1 cellular context compared by ENCODE assay signal in the genomic region with DNA sequence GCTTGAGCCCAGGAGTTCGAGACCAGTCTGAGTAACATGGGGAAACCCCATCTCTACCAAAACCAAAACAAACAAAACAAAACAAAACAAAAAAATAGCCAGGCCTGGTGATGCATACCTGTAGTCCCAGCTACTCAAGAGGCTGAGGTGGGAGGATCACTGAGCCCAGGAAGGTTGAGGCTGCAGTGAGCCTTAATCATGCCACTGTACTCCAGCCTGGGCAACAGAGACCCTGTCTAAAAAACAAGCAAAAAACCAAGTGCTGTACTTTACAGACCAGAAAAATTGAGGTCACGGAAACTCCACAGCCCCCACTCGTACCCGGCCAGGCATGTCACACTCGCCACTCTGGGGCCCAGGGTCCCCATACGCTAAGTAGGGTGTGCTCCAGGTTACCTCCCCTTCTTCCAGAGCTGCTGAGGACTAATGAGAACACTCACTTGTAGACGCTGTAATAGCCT.
A peak's percentile ranks its signal among the peaks of the same experiment; 100 is the strongest.
TF ChIP-seq lines count a peak whose summit lies in the region.

No MANE protein-coding gene starts in this region.

TF ChIP-seq in GM12878, 131 proteins besides CTCF, POLR2A, EP300 and RAD21 (continued from another document):
- TF ChIP-seq RUNX3 (IDR thresholded peaks at IDR 0.05; ENCODE audit: low read length): peak; percentile 22; the same call in 1 of the 2 replicates
- no peak for TF ChIP-seq BACH1 (IDR thresholded peaks at IDR 0.05; ENCODE audit: borderline replicate concordance)
- no peak for TF ChIP-seq FOXM1 (IDR thresholded peaks at IDR 0.05; ENCODE audit: low read depth, low read length)
- TF ChIP-seq, protein P1, sequence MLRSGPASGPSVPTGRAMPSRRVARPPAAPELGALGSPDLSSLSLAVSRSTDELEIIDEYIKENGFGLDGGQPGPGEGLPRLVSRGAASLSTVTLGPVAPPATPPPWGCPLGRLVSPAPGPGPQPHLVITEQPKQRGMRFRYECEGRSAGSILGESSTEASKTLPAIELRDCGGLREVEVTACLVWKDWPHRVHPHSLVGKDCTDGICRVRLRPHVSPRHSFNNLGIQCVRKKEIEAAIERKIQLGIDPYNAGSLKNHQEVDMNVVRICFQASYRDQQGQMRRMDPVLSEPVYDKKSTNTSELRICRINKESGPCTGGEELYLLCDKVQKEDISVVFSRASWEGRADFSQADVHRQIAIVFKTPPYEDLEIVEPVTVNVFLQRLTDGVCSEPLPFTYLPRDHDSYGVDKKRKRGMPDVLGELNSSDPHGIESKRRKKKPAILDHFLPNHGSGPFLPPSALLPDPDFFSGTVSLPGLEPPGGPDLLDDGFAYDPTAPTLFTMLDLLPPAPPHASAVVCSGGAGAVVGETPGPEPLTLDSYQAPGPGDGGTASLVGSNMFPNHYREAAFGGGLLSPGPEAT (IDR thresholded peaks at IDR 0.05; ENCODE audit: low read depth): 0 out of 2 replicates have a peak, but pooled peaks have one; percentile 15
- TF ChIP-seq ZSCAN29 (IDR thresholded peaks at IDR 0.05): no peak
- TF ChIP-seq, protein P2, sequence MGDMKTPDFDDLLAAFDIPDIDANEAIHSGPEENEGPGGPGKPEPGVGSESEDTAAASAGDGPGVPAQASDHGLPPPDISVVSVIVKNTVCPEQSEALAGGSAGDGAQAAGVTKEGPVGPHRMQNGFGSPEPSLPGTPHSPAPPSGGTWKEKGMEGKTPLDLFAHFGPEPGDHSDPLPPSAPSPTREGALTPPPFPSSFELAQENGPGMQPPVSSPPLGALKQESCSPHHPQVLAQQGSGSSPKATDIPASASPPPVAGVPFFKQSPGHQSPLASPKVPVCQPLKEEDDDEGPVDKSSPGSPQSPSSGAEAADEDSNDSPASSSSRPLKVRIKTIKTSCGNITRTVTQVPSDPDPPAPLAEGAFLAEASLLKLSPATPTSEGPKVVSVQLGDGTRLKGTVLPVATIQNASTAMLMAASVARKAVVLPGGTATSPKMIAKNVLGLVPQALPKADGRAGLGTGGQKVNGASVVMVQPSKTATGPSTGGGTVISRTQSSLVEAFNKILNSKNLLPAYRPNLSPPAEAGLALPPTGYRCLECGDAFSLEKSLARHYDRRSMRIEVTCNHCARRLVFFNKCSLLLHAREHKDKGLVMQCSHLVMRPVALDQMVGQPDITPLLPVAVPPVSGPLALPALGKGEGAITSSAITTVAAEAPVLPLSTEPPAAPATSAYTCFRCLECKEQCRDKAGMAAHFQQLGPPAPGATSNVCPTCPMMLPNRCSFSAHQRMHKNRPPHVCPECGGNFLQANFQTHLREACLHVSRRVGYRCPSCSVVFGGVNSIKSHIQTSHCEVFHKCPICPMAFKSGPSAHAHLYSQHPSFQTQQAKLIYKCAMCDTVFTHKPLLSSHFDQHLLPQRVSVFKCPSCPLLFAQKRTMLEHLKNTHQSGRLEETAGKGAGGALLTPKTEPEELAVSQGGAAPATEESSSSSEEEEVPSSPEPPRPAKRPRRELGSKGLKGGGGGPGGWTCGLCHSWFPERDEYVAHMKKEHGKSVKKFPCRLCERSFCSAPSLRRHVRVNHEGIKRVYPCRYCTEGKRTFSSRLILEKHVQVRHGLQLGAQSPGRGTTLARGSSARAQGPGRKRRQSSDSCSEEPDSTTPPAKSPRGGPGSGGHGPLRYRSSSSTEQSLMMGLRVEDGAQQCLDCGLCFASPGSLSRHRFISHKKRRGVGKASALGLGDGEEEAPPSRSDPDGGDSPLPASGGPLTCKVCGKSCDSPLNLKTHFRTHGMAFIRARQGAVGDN (IDR thresholded peaks at IDR 0.05): no peak
- TF ChIP-seq ZBED1 (IDR thresholded peaks at IDR 0.05; ENCODE audit: borderline replicate concordance): no peak
- no peak for TF ChIP-seq ZZZ3 (IDR thresholded peaks at IDR 0.05; ENCODE audit: control insufficient read depth, insufficient read length, low read depth)
- no peak for TF ChIP-seq CREB1 (IDR thresholded peaks at IDR 0.05; ENCODE audit: low read depth)
- TF ChIP-seq ETV6 (conservative IDR thresholded peaks at IDR 0.05 in 1 of 2, IDR thresholded peaks at IDR 0.05 in 1 of 2; ENCODE audit: borderline replicate concordance in 1 of 2, low read depth in 1 of 2): no peak
- no peak for TF ChIP-seq HDAC6 (IDR thresholded peaks at IDR 0.05; ENCODE audit: unreplicated experiment)
- no peak for TF ChIP-seq FOS (IDR thresholded peaks at IDR 0.05; ENCODE audit: borderline replicate concordance, extremely low read depth, insufficient read length)
- peak; percentile 47; the same call in 1 of the 2 replicates for TF ChIP-seq EED (IDR thresholded peaks at IDR 0.05; ENCODE audit: low read depth)
- TF ChIP-seq CBFB (IDR thresholded peaks at IDR 0.05; ENCODE audit: low read depth): no peak
- TF ChIP-seq MEF2A (IDR thresholded peaks at IDR 0.05; ENCODE audit: insufficient read depth, low read depth, low read length): no peak
- TF ChIP-seq KLF5 (IDR thresholded peaks at IDR 0.05; ENCODE audit: partially characterized antibody): no peak
- TF ChIP-seq ZNF217 (IDR thresholded peaks at IDR 0.05): no peak
- TF ChIP-seq, protein P3, sequence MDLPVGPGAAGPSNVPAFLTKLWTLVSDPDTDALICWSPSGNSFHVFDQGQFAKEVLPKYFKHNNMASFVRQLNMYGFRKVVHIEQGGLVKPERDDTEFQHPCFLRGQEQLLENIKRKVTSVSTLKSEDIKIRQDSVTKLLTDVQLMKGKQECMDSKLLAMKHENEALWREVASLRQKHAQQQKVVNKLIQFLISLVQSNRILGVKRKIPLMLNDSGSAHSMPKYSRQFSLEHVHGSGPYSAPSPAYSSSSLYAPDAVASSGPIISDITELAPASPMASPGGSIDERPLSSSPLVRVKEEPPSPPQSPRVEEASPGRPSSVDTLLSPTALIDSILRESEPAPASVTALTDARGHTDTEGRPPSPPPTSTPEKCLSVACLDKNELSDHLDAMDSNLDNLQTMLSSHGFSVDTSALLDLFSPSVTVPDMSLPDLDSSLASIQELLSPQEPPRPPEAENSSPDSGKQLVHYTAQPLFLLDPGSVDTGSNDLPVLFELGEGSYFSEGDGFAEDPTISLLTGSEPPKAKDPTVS (IDR thresholded peaks at IDR 0.05; ENCODE audit: low read depth, low read length): no peak
- no peak for TF ChIP-seq PML (IDR thresholded peaks at IDR 0.05; ENCODE audit: low read length)
- no peak for TF ChIP-seq ZNF274 (IDR thresholded peaks at IDR 0.05; ENCODE audit: insufficient read depth, insufficient read length)
- no peak for TF ChIP-seq NR2F1 (conservative IDR thresholded peaks at IDR 0.05)
- no peak for TF ChIP-seq RCOR1 (conservative IDR thresholded peaks at IDR 0.05; ENCODE audit: low read depth, low read length)
- no peak for TF ChIP-seq BCL11A (IDR thresholded peaks at IDR 0.05; ENCODE audit: low read depth, low read length)
- TF ChIP-seq, protein P4, sequence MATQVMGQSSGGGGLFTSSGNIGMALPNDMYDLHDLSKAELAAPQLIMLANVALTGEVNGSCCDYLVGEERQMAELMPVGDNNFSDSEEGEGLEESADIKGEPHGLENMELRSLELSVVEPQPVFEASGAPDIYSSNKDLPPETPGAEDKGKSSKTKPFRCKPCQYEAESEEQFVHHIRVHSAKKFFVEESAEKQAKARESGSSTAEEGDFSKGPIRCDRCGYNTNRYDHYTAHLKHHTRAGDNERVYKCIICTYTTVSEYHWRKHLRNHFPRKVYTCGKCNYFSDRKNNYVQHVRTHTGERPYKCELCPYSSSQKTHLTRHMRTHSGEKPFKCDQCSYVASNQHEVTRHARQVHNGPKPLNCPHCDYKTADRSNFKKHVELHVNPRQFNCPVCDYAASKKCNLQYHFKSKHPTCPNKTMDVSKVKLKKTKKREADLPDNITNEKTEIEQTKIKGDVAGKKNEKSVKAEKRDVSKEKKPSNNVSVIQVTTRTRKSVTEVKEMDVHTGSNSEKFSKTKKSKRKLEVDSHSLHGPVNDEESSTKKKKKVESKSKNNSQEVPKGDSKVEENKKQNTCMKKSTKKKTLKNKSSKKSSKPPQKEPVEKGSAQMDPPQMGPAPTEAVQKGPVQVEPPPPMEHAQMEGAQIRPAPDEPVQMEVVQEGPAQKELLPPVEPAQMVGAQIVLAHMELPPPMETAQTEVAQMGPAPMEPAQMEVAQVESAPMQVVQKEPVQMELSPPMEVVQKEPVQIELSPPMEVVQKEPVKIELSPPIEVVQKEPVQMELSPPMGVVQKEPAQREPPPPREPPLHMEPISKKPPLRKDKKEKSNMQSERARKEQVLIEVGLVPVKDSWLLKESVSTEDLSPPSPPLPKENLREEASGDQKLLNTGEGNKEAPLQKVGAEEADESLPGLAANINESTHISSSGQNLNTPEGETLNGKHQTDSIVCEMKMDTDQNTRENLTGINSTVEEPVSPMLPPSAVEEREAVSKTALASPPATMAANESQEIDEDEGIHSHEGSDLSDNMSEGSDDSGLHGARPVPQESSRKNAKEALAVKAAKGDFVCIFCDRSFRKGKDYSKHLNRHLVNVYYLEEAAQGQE (IDR thresholded peaks at IDR 0.05; ENCODE audit: low read depth, low read length): no peak
- TF ChIP-seq CREM (IDR thresholded peaks at IDR 0.05; ENCODE audit: low read depth): no peak
- TF ChIP-seq HDGF (IDR thresholded peaks at IDR 0.05): no peak
- peak; percentile 31; the same call in 1 of the 3 replicates for TF ChIP-seq POU2F2 (IDR thresholded peaks at IDR 0.05; ENCODE audit: borderline replicate concordance, low read depth, low read length)
- TF ChIP-seq ZNF207 (IDR thresholded peaks at IDR 0.05; ENCODE audit: borderline replicate concordance): no peak
- peak; percentile 22; the same call in 1 of the 2 replicates for TF ChIP-seq NFIC (IDR thresholded peaks at IDR 0.05; ENCODE audit: low read depth, low read length)
- no peak for TF ChIP-seq ATF7 (IDR thresholded peaks at IDR 0.05; ENCODE audit: low read depth)
- TF ChIP-seq CHD2 (IDR thresholded peaks at IDR 0.05; ENCODE audit: borderline replicate concordance, low read depth, low read length): no peak
- TF ChIP-seq, protein P5, sequence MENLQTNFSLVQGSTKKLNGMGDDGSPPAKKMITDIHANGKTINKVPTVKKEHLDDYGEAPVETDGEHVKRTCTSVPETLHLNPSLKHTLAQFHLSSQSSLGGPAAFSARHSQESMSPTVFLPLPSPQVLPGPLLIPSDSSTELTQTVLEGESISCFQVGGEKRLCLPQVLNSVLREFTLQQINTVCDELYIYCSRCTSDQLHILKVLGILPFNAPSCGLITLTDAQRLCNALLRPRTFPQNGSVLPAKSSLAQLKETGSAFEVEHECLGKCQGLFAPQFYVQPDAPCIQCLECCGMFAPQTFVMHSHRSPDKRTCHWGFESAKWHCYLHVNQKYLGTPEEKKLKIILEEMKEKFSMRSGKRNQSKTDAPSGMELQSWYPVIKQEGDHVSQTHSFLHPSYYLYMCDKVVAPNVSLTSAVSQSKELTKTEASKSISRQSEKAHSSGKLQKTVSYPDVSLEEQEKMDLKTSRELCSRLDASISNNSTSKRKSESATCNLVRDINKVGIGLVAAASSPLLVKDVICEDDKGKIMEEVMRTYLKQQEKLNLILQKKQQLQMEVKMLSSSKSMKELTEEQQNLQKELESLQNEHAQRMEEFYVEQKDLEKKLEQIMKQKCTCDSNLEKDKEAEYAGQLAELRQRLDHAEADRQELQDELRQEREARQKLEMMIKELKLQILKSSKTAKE (IDR thresholded peaks at IDR 0.05; ENCODE audit: low read depth, poor library complexity, severe bottlenecking): no peak
- no peak for TF ChIP-seq RB1 (IDR thresholded peaks at IDR 0.05; ENCODE audit: borderline replicate concordance)
- TF ChIP-seq POLR2AphosphoS2 (IDR thresholded peaks at IDR 0.05; ENCODE audit: low read depth, low read length): no peak
- TF ChIP-seq JUNB (IDR thresholded peaks at IDR 0.05): 0 out of 2 replicates have a peak, but pooled peaks have one; percentile 18
